18 cellular contexts compared by ENCODE assay signal in genomic region chr16:69514366-69514765, GRCh38. TPM values are rescaled to one million over a fixed set of nuclear protein-coding genes. Genes with fewer than 3 reads are reported as not detected.
DNase-seq lines count a peak whose midpoint lies in the region; ATAC-seq and TF ChIP-seq lines count a peak whose summit lies in the region.
"Had no signal": no experiment of that assay in that cellular context is flagged by ENCODE, and none has a peak within 500 bp of the region (broad histone marks: within the 10 kb centered on the region; RNA-seq: fewer than 3 reads in every experiment).

No MANE protein-coding gene starts in this region.

- peak overlapping the region; percentile 67 for H3K27ac Mint-ChIP-seq in activated B cell treated with CpG ODN at 0.5 μM for 24 hours
- H3K27ac Mint-ChIP-seq: activated CD4-positive, alpha-beta T cell treated with anti-CD3 and anti-CD28 coated beads, Interleukin-2, amount 10 ng/mL, durations not matched to agents 24 days and 14 days; activated naive CD4-positive, alpha-beta T cell treated with anti-CD3 and anti-CD28 coated beads for 36 hours; brain; nephron had no signal

- no peak overlapping the region for H3K9ac ChIP-seq in colonic mucosa (ENCODE audit: low read depth in 2 of 2, low read length in 2 of 2)
- H3K9ac ChIP-seq: GM23248 had no signal

- intact Hi-C loops in activated B cell treated with CpG ODN at 0.5 μM for 24 hours (cut with micrococcal nuclease) (no loop called here), colonic mucosa (cut with DNase I) (no loop called here)

- H3K9me3 ChIP-seq in colonic mucosa, result no peaks in the 10 kb centered on the region
- H3K9me3 ChIP-seq: BE2C, SJCRH30 had no signal

- TF ChIP-seq CTCF in GM12865 (IDR thresholded peaks at IDR 0.05; ENCODE audit: insufficient read depth, low read depth, low read length, missing control alignments) (no peak), activated B cell treated with CpG ODN at 0.5 μM for 24 hours (IDR thresholded peaks at IDR 0.05) (no peak), foreskin fibroblast (IDR thresholded peaks at IDR 0.05; ENCODE audit: low read depth, low read length) (no peak), colonic mucosa (IDR thresholded peaks at IDR 0.05) (no peak)

- H3K36me3 Mint-ChIP-seq in activated B cell treated with CpG ODN at 0.5 μM for 24 hours (ENCODE audit: low read depth), result no peaks in the 10 kb centered on the region
- H3K36me3 Mint-ChIP-seq: brain had no signal

- H3K27me3 ChIP-seq in colonic mucosa, result no peaks in the 10 kb centered on the region
- H3K27me3 ChIP-seq: BE2C, SJCRH30 had no signal

- DNase-seq in GM12865 (ENCODE audit: low read depth) (peak; percentile 53), MV-4-11 (lab: John Stamatoyannopoulos, UW) (peak; percentile 90), activated B cell treated with CpG ODN at 0.5 μM for 24 hours (no peak), pons (ENCODE audit: low spot score) (peak; percentile 33), foreskin fibroblast (no peak), colonic mucosa (no peak)
- no peak for DNase-seq in NK-92 treated with Interleukin-12 subunit alpha and Interleukin-12 subunit beta, amount 100 ng/mL, for 24 hours (lab: John Stamatoyannopoulos, UW)
- DNase-seq: activated CD4-positive, alpha-beta T cell treated with anti-CD3 and anti-CD28 coated beads, Interleukin-2, amount 10 ng/mL, durations not matched to agents 24 days and 14 days; activated naive CD4-positive, alpha-beta T cell treated with anti-CD3 and anti-CD28 coated beads for 36 hours; BE2C; hypothalamus; left ventricle myocardium inferior; SJCRH30; stimulated activated CD4-positive, alpha-beta T cell treated with anti-CD3 and anti-CD28 coated beads, Interleukin-15, amount 100 ng/mL, for 24 hours; substantia nigra had no signal

- no peaks in the 10 kb centered on the region for H3K36me3 ChIP-seq in colonic mucosa
- H3K36me3 ChIP-seq: BE2C, left ventricle myocardium inferior, SJCRH30 had no signal

- H3K4me3 ChIP-seq in GM12865 (ENCODE audit: low read depth, low read length), result no peak overlapping the region
- no peak overlapping the region for H3K4me3 ChIP-seq in foreskin fibroblast (ENCODE audit: low read depth in 1 of 2, low read length in 2 of 2)
- no peak overlapping the region for H3K4me3 ChIP-seq in colonic mucosa
- H3K4me3 ChIP-seq: GM23248, left ventricle myocardium inferior, SJCRH30 had no signal

- no peak overlapping the region for H3K27ac ChIP-seq in colonic mucosa
- H3K27ac ChIP-seq: left ventricle myocardium inferior, SJCRH30 had no signal

- peak; percentile 79 for ATAC-seq in activated B cell treated with CpG ODN at 0.5 μM for 24 hours (ENCODE audit: low read depth)

- H3K4me1 Mint-ChIP-seq in activated B cell treated with CpG ODN at 0.5 μM for 24 hours, result peaks cover 9% of the 10 kb centered on the region
- H3K4me1 Mint-ChIP-seq: brain, nephron had no signal

- no peaks in the 10 kb centered on the region for H3K4me1 ChIP-seq in colonic mucosa
- H3K4me1 ChIP-seq: BE2C, left ventricle myocardium inferior, SJCRH30 had no signal

- POLR2A ChIA-PET in activated B cell treated with CpG ODN at 0.5 μM for 24 hours (lab: Charles Lee), result interaction anchor here (0.6 kb wide), 1 partner anchor 72 kb away, joined by 4 read pairs; no protein-coding TSS in a partner anchor

- no peaks in the 10 kb centered on the region for H3K9me3 Mint-ChIP-seq in activated B cell treated with CpG ODN at 0.5 μM for 24 hours
- H3K9me3 Mint-ChIP-seq: activated naive CD4-positive, alpha-beta T cell treated with anti-CD3 and anti-CD28 coated beads for 36 hours had no signal

- no peak overlapping the region for H3K4me3 Mint-ChIP-seq in activated B cell treated with CpG ODN at 0.5 μM for 24 hours
- H3K4me3 Mint-ChIP-seq: activated CD4-positive, alpha-beta T cell treated with anti-CD3 and anti-CD28 coated beads, Interleukin-2, amount 10 ng/mL, durations not matched to agents 24 days and 14 days; activated naive CD4-positive, alpha-beta T cell treated with anti-CD3 and anti-CD28 coated beads for 36 hours; brain; nephron had no signal

- CTCF ChIA-PET in activated B cell treated with CpG ODN at 0.5 μM for 24 hours (lab: Charles Lee), result no interaction called here

- H3K27me3 Mint-ChIP-seq in activated B cell treated with CpG ODN at 0.5 μM for 24 hours, result no peaks in the 10 kb centered on the region
- H3K27me3 Mint-ChIP-seq: activated CD4-positive, alpha-beta T cell treated with anti-CD3 and anti-CD28 coated beads, Interleukin-2, amount 10 ng/mL, durations not matched to agents 24 days and 14 days had no signal

RNA-seq across cellular contexts. Expression of gene NFAT5, which starts 51.4 kb away (rescaled TPM):
- total RNA-seq in activated B cell treated with CpG ODN at 0.5 μM for 24 hours (39.9 and 48.3 TPM in 2 replicates), colonic mucosa (10 to 100 TPM; 18.4 to 30.2 TPM)

Comparison
In these comparisons a context has a peak if more than half of its experiments do, and no peak if none do; other contexts are left out.
1. DNase-seq: peak in GM12865 (single experiment), MV-4-11 (single experiment) and pons (single experiment); none in activated B cell treated with CpG ODN at 0.5 μM for 24 hours (single experiment), NK-92 treated with Interleukin-12 subunit alpha and Interleukin-12 subunit beta, amount 100 ng/mL, for 24 hours (single experiment), foreskin fibroblast (0 of 2) and colonic mucosa (single experiment).